In the genomic region with DNA sequence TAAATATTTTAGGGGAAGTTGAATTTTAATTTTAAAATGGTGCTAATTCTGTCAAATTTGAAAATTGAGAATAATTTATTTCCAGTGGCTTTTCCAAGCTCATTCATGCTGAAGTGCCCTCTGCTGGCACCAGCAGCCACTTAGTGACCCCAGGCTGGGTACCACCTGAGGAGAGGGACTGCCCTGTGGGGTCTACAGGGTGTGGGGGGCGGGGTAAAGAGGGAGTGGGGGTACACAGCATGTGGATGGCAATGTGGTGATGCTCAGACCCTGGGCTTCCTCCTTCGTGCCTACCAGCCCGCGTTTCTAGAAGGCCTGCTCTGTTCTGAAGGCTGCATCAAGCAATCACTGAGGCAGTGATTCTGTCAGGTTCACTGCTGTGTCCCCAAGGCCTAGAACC, we compare ENCODE assay signal across 12 cellular contexts. TPM values are rescaled to one million over a fixed set of nuclear protein-coding genes. Genes with fewer than 3 reads are reported as not detected.
A peak's percentile ranks its signal among the peaks of the same experiment; 100 is the strongest.
DNase-seq lines count a peak whose midpoint lies in the region; ATAC-seq, FAIRE-seq and TF ChIP-seq lines count a peak whose summit lies in the region.
"Had no signal": no experiment of that assay in that cellular context is flagged by ENCODE, and none has a peak within 500 bp of the region (broad histone marks: within the 10 kb centered on the region; RNA-seq: fewer than 3 reads in every experiment).

No MANE protein-coding gene starts in this region.

- H3K36me3 ChIP-seq in GM06990 (ENCODE audit: control insufficient read depth, insufficient read depth, low read length) (peaks cover 3% of the 10 kb centered on the region), PC-3 (ENCODE audit: low read depth, low read length) (no peaks in the 10 kb centered on the region), mucosa of descending colon (ENCODE audit: low read depth) (no peaks in the 10 kb centered on the region)

- no peaks in the 10 kb centered on the region for H3K27me3 ChIP-seq in GM06990 (replicated peaks; ENCODE audit: control insufficient read depth, insufficient read depth, low read length)
- no peaks in the 10 kb centered on the region for H3K27me3 ChIP-seq in PC-3 (ENCODE audit: low read length)

- no peak for ATAC-seq in A549
- ATAC-seq in PC-3: no peak
- no peak for ATAC-seq in GM21390 (IDR thresholded peaks at IDR 0.05; ENCODE audit: unreplicated experiment)
- no peak for ATAC-seq in mucosa of descending colon
- ATAC-seq: left lobe of liver had no signal

- H3K4me1 ChIP-seq in A549: 0 out of 3 replicates have a peak, but pooled peaks cover under 1% of the 10 kb centered on the region
- no peaks in the 10 kb centered on the region; the same call in 1 of the 2 replicates for H3K4me1 ChIP-seq in PC-3 (ENCODE audit: insufficient read depth, low read length)
- H3K4me1 ChIP-seq in mucosa of descending colon (ENCODE audit: low read depth): no peaks in the 10 kb centered on the region

- no TSS peak for BruUV-seq in PC-3 (replicated peaks; lab: Mats Ljungman, UMichigan)

- H3K79me2 ChIP-seq in PC-3 (ENCODE audit: low read length): no peaks in the 10 kb centered on the region

- H3K4me2 ChIP-seq in A549: no peak overlapping the region
- no peak overlapping the region for H3K4me2 ChIP-seq in PC-3 (ENCODE audit: low read length)

- H3K9ac ChIP-seq in PC-3 (ENCODE audit: low read length): no peak overlapping the region

- no peaks in the 10 kb centered on the region for H3K9me2 ChIP-seq in PC-3 (replicated peaks; ENCODE audit: low read length)

- TF ChIP-seq POLR2A in A549 (IDR thresholded peaks at IDR 0.05; ENCODE audit: low read length): no peak

- TF ChIP-seq RAD21 in A549 (conservative IDR thresholded peaks at IDR 0.05 in 1 of 2, IDR thresholded peaks at IDR 0.05 in 1 of 2): peak; percentile 16 to 28; a peak in 2 of 5 replicates

- H3K4me3 ChIP-seq in A549: no peak overlapping the region
- H3K4me3 ChIP-seq in GM06990 (replicated peaks; ENCODE audit: low read depth, low read length): no peak overlapping the region
- H3K4me3 ChIP-seq in PC-3 (ENCODE audit: low read length): no peak overlapping the region
- no peak overlapping the region for H3K4me3 ChIP-seq in fibroblast of the aortic adventitia (ENCODE audit: low read depth, low read length)
- no peak overlapping the region for H3K4me3 ChIP-seq in mucosa of descending colon

- no peak overlapping the region for H2AFZ ChIP-seq in PC-3 (ENCODE audit: low read length)

- intact Hi-C loops in PC-3 (cut with micrococcal nuclease): no loop called here
- intact Hi-C loops in mucosa of descending colon (cut with DNase I, micrococcal nuclease): no loop called here

- CTCF ChIA-PET in A549 (lab: Yijun Ruan, JAX) (no interaction called here), PC-3 (lab: Charles Lee) (interaction anchor here (0.6 to 1.0 kb wide), 2 partner anchors 47 to 157 kb away, joined by 3 to 5 read pairs; no protein-coding TSS in a partner anchor)

- no peaks in the 10 kb centered on the region for H4K20me1 ChIP-seq in PC-3 (ENCODE audit: low read length)

- H3K27ac ChIP-seq in A549 (no peak overlapping the region), PC-3 (ENCODE audit: low read length) (no peak overlapping the region)

- TF ChIP-seq CTCF in A549 (IDR thresholded peaks at IDR 0.05): peak; percentile 30; the same call in 2 of the 3 replicates
- TF ChIP-seq CTCF in GM06990 (IDR thresholded peaks at IDR 0.05; ENCODE audit: insufficient read depth, low read length, poor library complexity, severe bottlenecking): peak; percentile 33
- TF ChIP-seq CTCF in PC-3 (conservative IDR thresholded peaks at IDR 0.05; ENCODE audit: low read depth, low read length): peak; percentile 55
- TF ChIP-seq CTCF in fibroblast of the aortic adventitia (IDR thresholded peaks at IDR 0.05; ENCODE audit: insufficient read depth, low read length): peak; percentile 15
- TF ChIP-seq CTCF in mucosa of descending colon (IDR thresholded peaks at IDR 0.05): no peak

- no peaks in the 10 kb centered on the region for H3F3A ChIP-seq in PC-3 (ENCODE audit: low read length, unreplicated experiment)

- 74% methylated on average over 4 of the region's 4 CpGs for WGBS in A549 (ENCODE audit: missing lambda C conversion rate)

- DNase-seq in A549 (ENCODE audit: low read depth in 1 of 2, low spot score in 1 of 2): no peak
- no peak for DNase-seq in GM06990 (ENCODE audit: extremely low read depth, insufficient read length)
- DNase-seq in PC-3: no peak
- no peak for DNase-seq in fibroblast of the aortic adventitia (ENCODE audit: low read depth)
- DNase-seq in NCI-H2171 (lab: John Stamatoyannopoulos, UW): no peak
- DNase-seq in globus pallidus (ENCODE audit: low spot score): no peak
- DNase-seq in mucosa of descending colon: no peak
- DNase-seq: CD8-positive, alpha-beta memory T cell; Kasumi-1; NCI-H2107 had no signal

- POLR2A ChIA-PET in A549 (lab: Yijun Ruan, JAX) (no interaction called here), PC-3 (lab: Charles Lee; ENCODE audit: unreplicated experiment) (no interaction called here)

- no peak for TF ChIP-seq EP300 in A549 (IDR thresholded peaks at IDR 0.05)

- H3K9me3 ChIP-seq in A549: no peaks in the 10 kb centered on the region
- H3K9me3 ChIP-seq in PC-3 (ENCODE audit: low read length): no peaks in the 10 kb centered on the region
- H3K9me3 ChIP-seq in mucosa of descending colon: no peaks in the 10 kb centered on the region

- FAIRE-seq in A549 (lab: Jason Lieb, UNC): no peak

TF ChIP-seq in A549, 52 proteins besides CTCF, POLR2A, EP300 and RAD21:
- TF ChIP-seq HOXB13 (CRISPR knock-in tag; IDR thresholded peaks at IDR 0.05; ENCODE audit: low read depth) (no peak), SMC3 (IDR thresholded peaks at IDR 0.05) (peak; percentile 48; the same call in 2 of the 3 replicates)

RNA-seq across cellular contexts. Expression of gene SCLY, which starts 45.1 kb away (rescaled TPM):
- polyA plus RNA-seq in A549 (2011; rRNA removed): 19.0 and 19.3 TPM in 2 replicates
- polyA plus RNA-seq in A549 (2012; cell fraction: cytosol; rRNA removed): 29.2 and 38.4 TPM in 2 replicates
- 55.2 and 59.9 TPM in 2 replicates for polyA plus RNA-seq in A549 (2012; cell fraction: nucleus; rRNA removed)
- 25.5 to 28.3 TPM (median 28.1 TPM) in 3 replicates for polyA plus RNA-seq in A549 (2017; fragmentation: RNase III; extraction: RNeasy Plus Mini Kit Qiagen cat#74134 plus additional on column Dnase treatment)
- 21.5 and 32.3 TPM in 2 replicates for polyA minus RNA-seq in A549 (2011; rRNA and poly(A)+ RNA removed)
- 19.5 and 23.1 TPM in 2 replicates for total RNA-seq in PC-3 (2014; rRNA removed)
- total RNA-seq in fibroblast of the aortic adventitia (ENCODE audit: low replicate concordance): 2.6 and 13.0 TPM in 2 replicates
- 10 to 100 TPM; 11.2 to 19.8 (median 19.5) TPM for total RNA-seq in mucosa of descending colon

RNA-seq across cellular contexts. Expression of gene UBE2F, which starts 48.9 kb away (rescaled TPM):
- polyA plus RNA-seq in A549 (2011; rRNA removed) (65.5 and 81.1 TPM in 2 replicates), A549 (2017; fragmentation: RNase III; extraction: RNeasy Plus Mini Kit Qiagen cat#74134 plus additional on column Dnase treatment) (49.1 to 51.3 TPM (median 49.7 TPM) in 3 replicates)
- polyA plus RNA-seq in A549 (2012; cell fraction: cytosol; rRNA removed): 33.4 and 33.8 TPM in 2 replicates
- polyA plus RNA-seq in A549 (2012; cell fraction: nucleus; rRNA removed): 15.0 and 25.2 TPM in 2 replicates
- 22.8 and 25.1 TPM in 2 replicates for polyA minus RNA-seq in A549 (2011; rRNA and poly(A)+ RNA removed)
- total RNA-seq in PC-3 (2014; rRNA removed) (37.5 and 57.8 TPM in 2 replicates), fibroblast of the aortic adventitia (ENCODE audit: low replicate concordance) (49.8 and 57.6 TPM in 2 replicates), mucosa of descending colon (10 to 100 TPM; 36.0 to 47.7 (median 40.4) TPM)
